31 cellular contexts compared by ENCODE assay signal in genomic region chr3:150847433-150847832, GRCh38. TPM values are rescaled to one million over a fixed set of nuclear protein-coding genes. Genes with fewer than 3 reads are reported as not detected.
DNase-seq lines count a peak whose midpoint lies in the region; ATAC-seq, FAIRE-seq and TF ChIP-seq lines count a peak whose summit lies in the region.
"Had no signal": no experiment of that assay in that cellular context is flagged by ENCODE, and none has a peak within 500 bp of the region (broad histone marks: within the 10 kb centered on the region; RNA-seq: fewer than 3 reads in every experiment).

No MANE protein-coding gene starts in this region.

- BruUV-seq in HepG2 (replicated peaks; lab: Mats Ljungman, UMichigan), result no TSS peak
- no TSS peak for BruUV-seq in IMR-90 (replicated peaks; lab: Mats Ljungman, UMichigan)

- no peak overlapping the region for H2BK12ac ChIP-seq in H1 (ENCODE audit: low read depth, low read length)

- peaks cover 7% of the 10 kb centered on the region for H3K9me3 Mint-ChIP-seq in activated CD8-positive, alpha-beta T cell treated with anti-CD3 and anti-CD28 coated beads for 36 hours
- H3K9me3 Mint-ChIP-seq: CD8-positive, alpha-beta memory T cell had no signal

- H3K4me3 Mint-ChIP-seq in activated CD8-positive, alpha-beta T cell treated with anti-CD3 and anti-CD28 coated beads for 36 hours, result no peak overlapping the region
- H3K4me3 Mint-ChIP-seq: CD14-positive monocyte; CD4-positive, alpha-beta memory T cell; CD4-positive, CD25-positive, alpha-beta regulatory T cell; CD8-positive, alpha-beta memory T cell had no signal

- FAIRE-seq in HepG2 (lab: Jason Lieb, UNC) (no peak), H1 (lab: Jason Lieb, UNC) (no peak)
- FAIRE-seq: GM12878, GM12892, GM18507 had no signal

- H4K5ac ChIP-seq in IMR-90 (ENCODE audit: low read depth, low read length), result no peak overlapping the region
- H4K5ac ChIP-seq in H1 (ENCODE audit: insufficient read length, low read depth, low read length), result no peak overlapping the region

- no peak overlapping the region for H3K4me2 ChIP-seq in HepG2 (ENCODE audit: low read depth, low read length)
- H3K4me2 ChIP-seq in IMR-90 (ENCODE audit: low read depth, low read length), result no peak overlapping the region
- no peak overlapping the region for H3K4me2 ChIP-seq in H1 (ENCODE audit: insufficient read depth in 1 of 2, low read depth in 2 of 2, low read length in 2 of 2)
- H3K4me2 ChIP-seq: BLaER1 had no signal

- TF ChIP-seq POLR2A in HepG2 (IDR thresholded peaks at IDR 0.05; ENCODE audit: insufficient read depth in 1 of 2, low read depth in 2 of 2, low read length in 2 of 2) (no peak), right lobe of liver (IDR thresholded peaks at IDR 0.05) (no peak), IMR-90 (IDR thresholded peaks at IDR 0.05; ENCODE audit: low read depth, low read length) (no peak), H1 (IDR thresholded peaks at IDR 0.05; ENCODE audit: control extremely low read depth in 1 of 2, low read depth in 2 of 2, low read length in 2 of 2) (no peak)

- H2BK20ac ChIP-seq in IMR-90 (ENCODE audit: low read depth, low read length) (no peak overlapping the region), H1 (ENCODE audit: low read length) (no peak overlapping the region)

- in situ Hi-C loops in HepG2 (cut with HindIII; ENCODE audit: extremely low pct_ligation_motif_present, low pct_unique_long_range_greater_than_20kb) (no loop called here), IMR-90 (cut with MboI; ENCODE audit: low sequenced_read_pairs) (no loop called here)

- no peak overlapping the region for H2BK15ac ChIP-seq in IMR-90 (ENCODE audit: low read depth, low read length)
- no peak overlapping the region for H2BK15ac ChIP-seq in H1 (ENCODE audit: low read length)

- no peak overlapping the region for H2AK9ac ChIP-seq in IMR-90 (replicated peaks; ENCODE audit: low read depth, low read length, poor library complexity)

- TF ChIP-seq EP300 in HepG2 (IDR thresholded peaks at IDR 0.05; ENCODE audit: low read depth in 2 of 2, low read length in 2 of 2), result no peak
- no peak for TF ChIP-seq EP300 in HepG2 (CRISPR knock-in tag; IDR thresholded peaks at IDR 0.05; ENCODE audit: borderline replicate concordance)
- no peak for TF ChIP-seq EP300 in H1 (IDR thresholded peaks at IDR 0.05; ENCODE audit: borderline replicate concordance in 1 of 2, low read depth in 2 of 2, low read length in 2 of 2)

- peaks cover 2% of the 10 kb centered on the region; the same call in 1 of the 2 replicates for H3K23me2 ChIP-seq in H1 (ENCODE audit: low read depth, low read length)

- H3K36me3 ChIP-seq in HepG2 (replicated peaks in 1 of 2; ENCODE audit: control insufficient read depth in 1 of 2, insufficient read depth in 2 of 2, low read length in 2 of 2), result no peaks in the 10 kb centered on the region
- H3K36me3 ChIP-seq in right lobe of liver, result no peaks in the 10 kb centered on the region
- no peaks in the 10 kb centered on the region for H3K36me3 ChIP-seq in IMR-90 (ENCODE audit: control insufficient read depth, insufficient read depth, low read length)
- H3K36me3 ChIP-seq in H1 (ENCODE audit: control insufficient read depth in 2 of 4, insufficient read depth in 4 of 4, low read length in 3 of 4), result no peaks in the 10 kb centered on the region
- H3K36me3 ChIP-seq: BE2C, BLaER1 had no signal

- H3K4me1 ChIP-seq in HepG2 (ENCODE audit: insufficient read depth, low read length) (no peaks in the 10 kb centered on the region), right lobe of liver (no peaks in the 10 kb centered on the region), IMR-90 (ENCODE audit: control insufficient read depth, insufficient read depth, low read length) (no peaks in the 10 kb centered on the region), H1 (replicated peaks in 1 of 4; ENCODE audit: control insufficient read depth in 3 of 4, insufficient read depth in 4 of 4, low read length in 3 of 4) (peaks cover 0 to 9% (median 1%) of the 10 kb centered on the region in 4 experiments; a peak in 3 of 7 replicates)
- H3K4me1 ChIP-seq: BE2C, BLaER1 had no signal

- H2BK120ac ChIP-seq in IMR-90 (ENCODE audit: low read depth, low read length), result no peak overlapping the region
- no peak overlapping the region for H2BK120ac ChIP-seq in H1 (replicated peaks; ENCODE audit: low read depth, low read length)

- H3K4me1 Mint-ChIP-seq in activated CD8-positive, alpha-beta T cell treated with anti-CD3 and anti-CD28 coated beads for 36 hours (ENCODE audit: low read depth), result no peaks in the 10 kb centered on the region
- H3K4me1 Mint-ChIP-seq: CD14-positive monocyte; CD4-positive, alpha-beta memory T cell; CD4-positive, CD25-positive, alpha-beta regulatory T cell; CD8-positive, alpha-beta memory T cell had no signal

- H3K4me3 ChIP-seq in HepG2 (replicated peaks in 1 of 3; ENCODE audit: insufficient read depth in 1 of 3, low read depth in 2 of 3, low read length in 3 of 3) (no peak overlapping the region), right lobe of liver (no peak overlapping the region), IMR-90 (ENCODE audit: insufficient read depth, low read depth, low read length) (no peak overlapping the region), H1 (ENCODE audit: extremely low read depth in 1 of 4, insufficient read depth in 2 of 4, low read depth in 3 of 4, low read length in 4 of 4) (no peak overlapping the region)
- H3K4me3 ChIP-seq: BLaER1, GM12878 had no signal

- H3K18ac ChIP-seq in IMR-90 (ENCODE audit: low read depth, low read length) (no peak overlapping the region), H1 (ENCODE audit: extremely low read depth, low read length) (no peak overlapping the region)

- no peak for ATAC-seq in HepG2
- ATAC-seq in right lobe of liver, result no peak
- no peak for ATAC-seq in IMR-90 (ENCODE audit: low read depth)
- no peak for ATAC-seq in activated CD8-positive, alpha-beta T cell treated with anti-CD3 and anti-CD28 coated beads for 36 hours
- ATAC-seq: GM12878 had no signal

- H3K27me3 Mint-ChIP-seq in activated CD8-positive, alpha-beta T cell treated with anti-CD3 and anti-CD28 coated beads for 36 hours, result peaks cover 7% of the 10 kb centered on the region

- no peak for TF ChIP-seq RAD21 in HepG2 (CRISPR knock-in tag; IDR thresholded peaks at IDR 0.05)
- no peak for TF ChIP-seq RAD21 in IMR-90 (IDR thresholded peaks at IDR 0.05; ENCODE audit: low read length)
- no peak for TF ChIP-seq RAD21 in H1 (IDR thresholded peaks at IDR 0.05 in 1 of 2, conservative IDR thresholded peaks at IDR 0.05 in 1 of 2; ENCODE audit: low read depth in 2 of 2, low read length in 2 of 2)

- H3K27ac Mint-ChIP-seq in activated CD8-positive, alpha-beta T cell treated with anti-CD3 and anti-CD28 coated beads for 36 hours, result no peak overlapping the region
- H3K27ac Mint-ChIP-seq: CD14-positive monocyte; CD4-positive, alpha-beta memory T cell; CD4-positive, CD25-positive, alpha-beta regulatory T cell; CD8-positive, alpha-beta memory T cell had no signal

- H3K23ac ChIP-seq in IMR-90 (ENCODE audit: low read depth, low read length) (no peak overlapping the region), H1 (ENCODE audit: insufficient read length) (no peak overlapping the region)

- intact Hi-C loops in HepG2 (cut with micrococcal nuclease; ENCODE audit: unreplicated experiment) (no loop called here), right lobe of liver (cut with DNase I) (no loop called here), IMR-90 (cut with micrococcal nuclease) (loop anchor here (5.0 kb wide), 1 partner anchor 125 kb away; no protein-coding TSS in a partner anchor)
- intact Hi-C loops in activated CD8-positive, alpha-beta T cell treated with anti-CD3 and anti-CD28 coated beads for 36 hours (cut with micrococcal nuclease), result no loop called here

- H2BK5ac ChIP-seq in IMR-90 (ENCODE audit: low read depth, low read length, poor library complexity, severe bottlenecking), result no peak overlapping the region
- H2BK5ac ChIP-seq in H1 (ENCODE audit: low read depth, low read length), result no peak overlapping the region

- no peaks in the 10 kb centered on the region for H3K9me1 ChIP-seq in IMR-90 (ENCODE audit: insufficient read depth, low read length)

- H4K8ac ChIP-seq in IMR-90 (ENCODE audit: low read depth in 2 of 2, low read length in 2 of 2) (no peak overlapping the region), H1 (ENCODE audit: extremely low read depth, insufficient read depth, low read length) (no peak overlapping the region)

- CTCF ChIA-PET in HepG2 (lab: Yijun Ruan, JAX; ENCODE audit: low intra/inter-chr PET ratio, low total read pairs), result no interaction called here
- CTCF ChIA-PET in IMR-90 (lab: Yijun Ruan, JAX), result no interaction called here
- CTCF ChIA-PET in H1 (lab: Charles Lee; ENCODE audit: partially characterized antibody), result interaction anchor here (1.2 to 1.8 kb wide), 3 partner anchors 17 to 59 kb away, joined by 3 read pairs; no protein-coding TSS in a partner anchor
- CTCF ChIA-PET in activated CD8-positive, alpha-beta T cell treated with anti-CD3 and anti-CD28 coated beads for 36 hours (lab: Charles Lee), result interaction anchor here (0.7 kb wide), 1 partner anchor 18 kb away, joined by 3 read pairs; no protein-coding TSS in a partner anchor

- dilution Hi-C loops in IMR-90 (cut with HindIII; ENCODE audit: low sequenced_read_pairs, unreplicated experiment), result no loop called here

- H3K79me1 ChIP-seq in IMR-90 (ENCODE audit: low read depth in 1 of 2, low read length in 2 of 2) (no peaks in the 10 kb centered on the region), H1 (ENCODE audit: low read depth, low read length) (no peaks in the 10 kb centered on the region)

- no peak overlapping the region for H3K56ac ChIP-seq in IMR-90 (ENCODE audit: extremely low read depth, insufficient read depth, low read length)
- H3K56ac ChIP-seq in H1 (replicated peaks; ENCODE audit: insufficient read length, low read depth, low read length), result no peak overlapping the region

- H3K27me3 ChIP-seq in HepG2 (ENCODE audit: control insufficient read depth in 1 of 2, insufficient read depth in 2 of 2, low read length in 2 of 2) (no peaks in the 10 kb centered on the region), right lobe of liver (no peaks in the 10 kb centered on the region), IMR-90 (ENCODE audit: control insufficient read depth, insufficient read depth, low read length) (peaks cover 4% of the 10 kb centered on the region), H1 (replicated peaks in 1 of 4; ENCODE audit: control insufficient read depth in 3 of 4, extremely low read depth in 1 of 4, insufficient read depth in 3 of 4, low read length in 3 of 4) (no peaks in the 10 kb centered on the region)
- H3K27me3 ChIP-seq: BLaER1 had no signal

- DNase-seq in HepG2 (ENCODE audit: low spot score) (no peak), right lobe of liver (no peak), IMR-90 (no peak), H1 (ENCODE audit: low read depth in 1 of 2, low spot score in 2 of 2) (no peak), NCI-H748 (lab: John Stamatoyannopoulos, UW; ENCODE audit: unreplicated experiment) (no peak)
- DNase-seq in activated CD8-positive, alpha-beta T cell treated with anti-CD3 and anti-CD28 coated beads for 36 hours, result no peak
- DNase-seq: ACHN; BE2C; C1 segment of cervical spinal cord; CD4-positive, alpha-beta memory T cell; CD4-positive, CD25-positive, alpha-beta regulatory T cell; CD8-positive, alpha-beta memory T cell; COR-L47; DMS 273 treated with DMSO at 0.1 percent for 48 hours; DMS153; DMS53; DMS79; DND-41; EL; GDM1 had no signal

- no peaks in the 10 kb centered on the region for H3K79me2 ChIP-seq in HepG2 (ENCODE audit: insufficient read depth, low read length)
- H3K79me2 ChIP-seq in H1 (ENCODE audit: control insufficient read depth in 1 of 2, insufficient read depth in 2 of 2, low read length in 2 of 2), result no peaks in the 10 kb centered on the region

- peaks cover 28% of the 10 kb centered on the region for H3K9me3 ChIP-seq in HepG2 (ENCODE audit: low read length)
- no peaks in the 10 kb centered on the region for H3K9me3 ChIP-seq in right lobe of liver
- peaks cover 3% of the 10 kb centered on the region; the same call in 1 of the 2 replicates for H3K9me3 ChIP-seq in IMR-90 (ENCODE audit: control insufficient read depth, insufficient read depth, low read length)
- H3K9me3 ChIP-seq in H1 (ENCODE audit: insufficient read depth in 2 of 2, low read depth in 1 of 2, low read length in 1 of 2), result peaks cover 0 to 8% of the 10 kb centered on the region in 2 experiments; a peak in 2 of 4 replicates
- H3K9me3 ChIP-seq: BE2C had no signal

- H3K4ac ChIP-seq in IMR-90 (ENCODE audit: low read depth, low read length), result no peak overlapping the region
- no peak overlapping the region for H3K4ac ChIP-seq in H1 (replicated peaks; ENCODE audit: insufficient read length, low read depth, low read length)

- 52% methylated on average over 1 of the region's 1 CpG for WGBS in HepG2 (ENCODE audit: low lambda C conversion rate)
- WGBS in right lobe of liver (ENCODE audit: insufficient coverage, low coverage, low lambda C conversion rate, missing lambda C conversion rate), result 100% methylated on average over 1 of the region's 1 CpG
- no CpG with 5 or more reads among the region's 1 CpG for WGBS in IMR-90 (ENCODE audit: extremely low coverage in 2 of 2, insufficient read length in 1 of 2), 2 experiments
- 79% methylated on average over 1 of the region's 1 CpG; no CpG with 5 or more reads in 1 of the 2 experiments for WGBS in H1 (ENCODE audit: extremely low coverage in 1 of 2, insufficient coverage in 1 of 2, insufficient read length in 1 of 2, insufficient replicate concordance in 2 of 2, low coverage in 1 of 2, low lambda C conversion rate in 2 of 2, missing lambda C conversion rate in 1 of 2), 2 experiments

- no peak overlapping the region for H3K27ac ChIP-seq in HepG2 (ENCODE audit: extremely low read length, insufficient read depth, low read length)
- no peak overlapping the region for H3K27ac ChIP-seq in right lobe of liver
- H3K27ac ChIP-seq in IMR-90 (ENCODE audit: insufficient read depth, low read length), result no peak overlapping the region
- H3K27ac ChIP-seq in H1 (ENCODE audit: low read depth, low read length), result no peak overlapping the region
- H3K27ac ChIP-seq: 22Rv1, BLaER1 had no signal

- H4K91ac ChIP-seq in IMR-90 (ENCODE audit: insufficient read depth, low read depth, low read length) (no peak overlapping the region), H1 (replicated peaks; ENCODE audit: insufficient read length, low read length) (no peak overlapping the region)

- H4K20me1 ChIP-seq in HepG2 (ENCODE audit: insufficient read depth, low read length) (no peaks in the 10 kb centered on the region), IMR-90 (ENCODE audit: insufficient read depth, low read length) (no peaks in the 10 kb centered on the region), H1 (replicated peaks in 1 of 2; ENCODE audit: control insufficient read depth in 1 of 2, insufficient read depth in 2 of 2, low read length in 2 of 2) (no peaks in the 10 kb centered on the region)
- H4K20me1 ChIP-seq: BLaER1 had no signal

- H2AK5ac ChIP-seq in IMR-90 (ENCODE audit: low read depth, low read length) (no peak overlapping the region), H1 (ENCODE audit: low read depth, low read length) (no peak overlapping the region)

- POLR2A ChIA-PET in HepG2 (lab: Yijun Ruan, JAX) (no interaction called here), IMR-90 (lab: Charles Lee; ENCODE audit: unreplicated experiment) (no interaction called here), H1 (lab: Charles Lee; ENCODE audit: partially characterized antibody) (no interaction called here)
- POLR2A ChIA-PET in activated CD8-positive, alpha-beta T cell treated with anti-CD3 and anti-CD28 coated beads for 36 hours (lab: Charles Lee), result no interaction called here

- no peak overlapping the region for H3K14ac ChIP-seq in IMR-90 (replicated peaks; ENCODE audit: low read depth, low read length)
- no peak overlapping the region for H3K14ac ChIP-seq in H1 (ENCODE audit: insufficient read length)

- no peaks in the 10 kb centered on the region for H3K36me3 Mint-ChIP-seq in activated CD8-positive, alpha-beta T cell treated with anti-CD3 and anti-CD28 coated beads for 36 hours (ENCODE audit: low read depth)
- H3K36me3 Mint-ChIP-seq: CD4-positive, alpha-beta memory T cell; CD4-positive, CD25-positive, alpha-beta regulatory T cell; CD8-positive, alpha-beta memory T cell had no signal

- TF ChIP-seq CTCF in HepG2 (CRISPR knock-in tag; IDR thresholded peaks at IDR 0.05) (no peak), right lobe of liver (IDR thresholded peaks at IDR 0.05) (no peak), IMR-90 (conservative IDR thresholded peaks at IDR 0.05; ENCODE audit: low read depth, low read length) (no peak), H1 (IDR thresholded peaks at IDR 0.05; ENCODE audit: control extremely low read depth in 1 of 3, insufficient read depth in 1 of 3, low read depth in 1 of 3, low read length in 3 of 3) (no peak)
- no peak for TF ChIP-seq CTCF in activated CD8-positive, alpha-beta T cell treated with anti-CD3 and anti-CD28 coated beads for 36 hours (IDR thresholded peaks at IDR 0.05)

- H3K9ac ChIP-seq in HepG2 (ENCODE audit: insufficient read depth, low read depth, low read length) (no peak overlapping the region), IMR-90 (ENCODE audit: low read depth, low read length) (no peak overlapping the region), H1 (replicated peaks in 1 of 4; ENCODE audit: extremely low read depth in 1 of 4, low read depth in 3 of 4, low read length in 3 of 4) (no peak overlapping the region)
- H3K9ac ChIP-seq: BLaER1 had no signal

- H2AFZ ChIP-seq in HepG2 (ENCODE audit: low read length) (no peak overlapping the region), IMR-90 (replicated peaks; ENCODE audit: low read length, poor library complexity) (no peak overlapping the region), H1 (ENCODE audit: low read length) (no peak overlapping the region)

RNA-seq across cellular contexts. Expression of gene MINDY4B, which starts 57.8 kb away (rescaled TPM):
- total RNA-seq in HepG2 (2016; rRNA removed; fragmentation: Illumina TruSeq; extraction: Trizol) (not detected in 2 replicates), right lobe of liver (not detected), IMR-90 (2012; rRNA removed) (not detected in 2 replicates)
- not detected in 2 replicates for total RNA-seq in HepG2 (2016; cell fraction: cytosol; rRNA removed; fragmentation: Illumina TruSeq; extraction: Trizol; ENCODE audit: low read depth)
- not detected in 2 replicates for total RNA-seq in HepG2 (2016; cell fraction: insoluble cytoplasmic fraction; rRNA removed; fragmentation: Illumina TruSeq; extraction: Trizol)
- total RNA-seq in HepG2 (2016; cell fraction: membrane; rRNA removed; fragmentation: Illumina TruSeq; extraction: Trizol), result not detected in 2 replicates
- total RNA-seq in HepG2 (2016; cell fraction: nucleus; rRNA removed; fragmentation: Illumina TruSeq; extraction: Trizol), result not detected in 2 replicates
- polyA plus RNA-seq in HepG2 (2011; rRNA removed) (not detected in 2 replicates), IMR-90 (2012; rRNA removed) (not detected in 2 replicates), H1 (2011; rRNA removed) (not detected in 2 replicates)
- polyA plus RNA-seq in HepG2 (2011; cell fraction: cytosol; rRNA removed), result not detected in 2 replicates
- polyA plus RNA-seq in HepG2 (2011; cell fraction: nucleus; rRNA removed), result not detected in 2 replicates
- polyA plus RNA-seq in HepG2 (2012), result not detected in 2 replicates
- not detected in 2 replicates for polyA plus RNA-seq in HepG2 (2016; cell fraction: cytosol; fragmentation: Illumina TruSeq; extraction: Trizol; ENCODE audit: low read depth)
- not detected in 2 replicates for polyA plus RNA-seq in HepG2 (2016; cell fraction: insoluble cytoplasmic fraction; fragmentation: Illumina TruSeq; extraction: Trizol; ENCODE audit: low read depth)
- polyA plus RNA-seq in HepG2 (2016; cell fraction: membrane; fragmentation: Illumina TruSeq; extraction: Trizol; ENCODE audit: low read depth), result not detected in 2 replicates
- not detected in 2 replicates for polyA plus RNA-seq in HepG2 (2016; cell fraction: nucleus; fragmentation: Illumina TruSeq; extraction: Trizol; ENCODE audit: insufficient read depth, low read depth)
- polyA minus RNA-seq in HepG2 (2011; rRNA and poly(A)+ RNA removed; ENCODE audit: low replicate concordance), result not detected in 2 replicates
- not detected in 2 replicates for polyA minus RNA-seq in HepG2 (2011; cell fraction: cytosol; rRNA and poly(A)+ RNA removed)
- not detected in 2 replicates for polyA minus RNA-seq in HepG2 (2011; cell fraction: nucleus; rRNA and poly(A)+ RNA removed)
- polyA plus RNA-seq in IMR-90 (2012; cell fraction: cytosol; rRNA removed), result not detected in 2 replicates
- not detected in 2 replicates for polyA plus RNA-seq in IMR-90 (2012; cell fraction: nucleus; rRNA removed; ENCODE audit: low replicate concordance)
- total RNA-seq in H1 (2021; fragmentation: NEBNext Ultra II Directional; extraction: Animal tissue kit (Norgen Biotek cat#: 25700)), result not detected in 2 replicates
- not detected for polyA plus RNA-seq in H1 (2011; cell fraction: cytosol; rRNA removed)
- polyA plus RNA-seq in H1 (2011; cell fraction: nucleus; rRNA removed), result not detected
- not detected in 4 replicates for polyA plus RNA-seq in H1 (2012, experiment 1 of 2)
- polyA plus RNA-seq in H1 (2012, experiment 2 of 2), result not detected
- polyA plus RNA-seq in H1 (2013, experiment 1 of 2), result not detected
- not detected for polyA plus RNA-seq in H1 (2013, experiment 2 of 2)
- polyA minus RNA-seq in H1 (2011; rRNA and poly(A)+ RNA removed), result not detected in 2 replicates
- not detected for polyA minus RNA-seq in H1 (2011; cell fraction: cytosol; rRNA and poly(A)+ RNA removed)
- not detected for polyA minus RNA-seq in H1 (2011; cell fraction: nucleus; rRNA and poly(A)+ RNA removed)
- not detected for total RNA-seq in activated CD8-positive, alpha-beta T cell treated with anti-CD3 and anti-CD28 coated beads for 36 hours
- total RNA-seq: A172; A673; CD4-positive, alpha-beta memory T cell; CD4-positive, CD25-positive, alpha-beta regulatory T cell; CD8-positive, alpha-beta memory T cell; Daoy; G401; GM12878 had no signal
- polyA plus RNA-seq: AG04450; CD14-positive monocyte; CD4-positive, alpha-beta memory T cell; CD4-positive, CD25-positive, alpha-beta regulatory T cell; CD8-positive, alpha-beta memory T cell; GM12878 had no signal

Comparison
In these comparisons a context has a peak if more than half of its experiments do, and no peak if none do; other contexts are left out.
1. CTCF ChIA-PET loops: an anchor here in H1 (1.2 to 1.8 kb wide) and activated CD8-positive, alpha-beta T cell treated with anti-CD3 and anti-CD28 coated beads for 36 hours (0.7 kb wide); none called in HepG2 and IMR-90.
2. Of the 41 proteins assayed by ChIP-seq in both HepG2 and H1: peak only in HepG2: RFX5; only in H1: none; in both: MAFK; in neither: 39.